ENCODE assay signal across 8 cellular contexts in genomic region chr4:10006236-10006603, GRCh38. TPM values are rescaled to one million over a fixed set of nuclear protein-coding genes. Genes with fewer than 3 reads are reported as not detected.
DNase-seq lines count a peak whose midpoint lies in the region; ATAC-seq, FAIRE-seq and TF ChIP-seq lines count a peak whose summit lies in the region.

No MANE protein-coding gene starts in this region.

- peak; percentile 90 for DNase-seq in MV-4-11 (lab: John Stamatoyannopoulos, UW)
- DNase-seq in mucosa of descending colon: peak in 1 of 3 donors; percentile 81
- DNase-seq in cerebellar nuclear complex (lab: John Stamatoyannopoulos, UW): no peak
- no peak for DNase-seq in H54 (ENCODE audit: insufficient read length, low spot score)

- intact Hi-C loops in mucosa of descending colon (cut with DNase I, micrococcal nuclease): no loop called here

- no peak overlapping the region for H3K4me3 ChIP-seq in mucosa of descending colon

- H3K9me3 ChIP-seq in mucosa of descending colon: no peaks in the 10 kb centered on the region

- FAIRE-seq in H54 (lab: Jason Lieb, UNC): no peak

- H3K36me3 ChIP-seq in mucosa of descending colon (ENCODE audit: low read depth): no peaks in the 10 kb centered on the region

- TF ChIP-seq CTCF in 22Rv1 (IDR thresholded peaks at IDR 0.05) (no peak), mucosa of descending colon (IDR thresholded peaks at IDR 0.05) (no peak)

- TF ChIP-seq POLR2A in H54 (IDR thresholded peaks at IDR 0.05; ENCODE audit: low read depth, low read length): no peak

- ATAC-seq in GM19395 (IDR thresholded peaks at IDR 0.05; ENCODE audit: unreplicated experiment) (peak; percentile 44), mucosa of descending colon (peak; percentile 91), GM19023 (IDR thresholded peaks at IDR 0.05; ENCODE audit: unreplicated experiment) (no peak)

- H3K27ac ChIP-seq in 22Rv1: peak overlapping the region; percentile 27
- H3K27ac ChIP-seq in cingulate gyrus (ENCODE audit: low read depth, low read length): peak overlapping the region; percentile 50

- H3K4me1 ChIP-seq in mucosa of descending colon (ENCODE audit: low read depth): peaks cover 26% of the 10 kb centered on the region

RNA-seq across cellular contexts. Expression of gene SLC2A9, which starts 15.1 kb away (rescaled TPM):
- total RNA-seq in mucosa of descending colon: 1 to 10 TPM; 4.8 to 8.9 (median 8.1) TPM
